8 cellular contexts compared by ENCODE assay signal in the genomic region with DNA sequence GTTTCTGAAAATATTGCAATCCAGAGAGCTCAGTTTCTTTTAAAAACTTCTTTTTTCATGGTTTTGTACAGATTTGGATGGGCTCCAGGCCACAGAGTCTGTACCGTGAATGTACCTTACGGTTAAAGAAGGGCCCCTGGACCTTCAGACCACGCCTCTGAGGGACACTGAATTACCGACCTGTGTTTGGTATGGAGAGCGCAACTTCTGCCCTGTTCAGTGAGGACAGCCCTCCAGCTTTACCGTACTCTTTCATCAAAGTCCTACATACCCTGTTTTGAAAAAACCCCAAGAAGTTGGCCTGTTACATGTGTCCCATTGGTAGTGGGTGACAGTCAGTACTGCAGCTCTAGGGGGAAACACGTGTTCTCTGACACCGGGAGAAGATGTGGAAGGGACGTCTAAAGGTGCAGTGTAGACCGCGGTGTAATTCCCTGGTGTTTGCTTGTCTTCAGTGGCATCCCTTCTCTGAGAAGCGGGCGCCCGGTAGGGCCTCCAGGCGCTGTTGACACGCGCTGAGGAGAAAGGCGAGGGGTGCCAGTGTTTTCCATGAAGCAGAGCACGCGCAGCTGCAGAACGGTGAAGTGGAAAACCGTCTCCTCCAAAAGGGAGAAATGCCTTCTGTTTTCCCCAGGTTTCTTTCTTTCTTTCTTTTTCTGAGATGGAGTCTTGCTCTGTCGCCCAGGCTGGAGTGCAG. TPM values are rescaled to one million over a fixed set of nuclear protein-coding genes. Genes with fewer than 3 reads are reported as not detected.
DNase-seq lines count a peak whose midpoint lies in the region; ATAC-seq, FAIRE-seq and TF ChIP-seq lines count a peak whose summit lies in the region.

No MANE protein-coding gene starts in this region.

- no peak for DNase-seq in CD4-positive, CD25-positive, alpha-beta regulatory T cell
- no peak for DNase-seq in astrocyte (ENCODE audit: low read depth)
- DNase-seq in naive thymus-derived CD8-positive, alpha-beta T cell, result no peak
- DNase-seq in mucosa of descending colon, result no peak
- no peak for DNase-seq in NCI-H524 treated with DMSO at 0.1 percent for 48 hours (lab: John Stamatoyannopoulos, UW)
- no peak for DNase-seq in GF-D8 (lab: John Stamatoyannopoulos, UW)
- DNase-seq in SW 1271 (lab: John Stamatoyannopoulos, UW), result no peak

- no peaks in the 10 kb centered on the region for H3K36me3 ChIP-seq in CD4-positive, CD25-positive, alpha-beta regulatory T cell (ENCODE audit: control insufficient read depth, insufficient read depth, low read length)
- H3K36me3 ChIP-seq in astrocyte (ENCODE audit: insufficient read depth, low read length) (no peaks in the 10 kb centered on the region), mucosa of descending colon (ENCODE audit: low read depth) (no peaks in the 10 kb centered on the region)

- peak overlapping the region; percentile 86 for H3K27ac ChIP-seq in CD4-positive, CD25-positive, alpha-beta regulatory T cell (ENCODE audit: insufficient read depth, low read length, poor library complexity, severe bottlenecking)
- peak overlapping the region; percentile 88 for H3K27ac ChIP-seq in astrocyte (ENCODE audit: low read depth, low read length)

- H3K9ac ChIP-seq in astrocyte (ENCODE audit: low read length), result peak overlapping the region; percentile 72

- peaks cover 91% of the 10 kb centered on the region for H3K4me1 ChIP-seq in CD4-positive, CD25-positive, alpha-beta regulatory T cell (ENCODE audit: control insufficient read depth, insufficient read depth, low read length, poor library complexity, severe bottlenecking)
- peaks cover 65% of the 10 kb centered on the region for H3K4me1 ChIP-seq in astrocyte (ENCODE audit: insufficient read depth, low read length)
- peaks cover 50% of the 10 kb centered on the region for H3K4me1 ChIP-seq in mucosa of descending colon (ENCODE audit: low read depth)

- TF ChIP-seq CTCF in astrocyte (IDR thresholded peaks at IDR 0.05; ENCODE audit: insufficient read depth, low read depth, low read length) (no peak), mucosa of descending colon (IDR thresholded peaks at IDR 0.05) (no peak)

- intact Hi-C loops in mucosa of descending colon (cut with DNase I, micrococcal nuclease), result no loop called here

- no peaks in the 10 kb centered on the region for H3K9me3 Mint-ChIP-seq in CD4-positive, CD25-positive, alpha-beta regulatory T cell
- no peaks in the 10 kb centered on the region for H3K9me3 Mint-ChIP-seq in astrocyte (ENCODE audit: unreplicated experiment)
- no peaks in the 10 kb centered on the region for H3K9me3 Mint-ChIP-seq in naive thymus-derived CD8-positive, alpha-beta T cell

- peak overlapping the region; percentile 75 to 84 (median 79) for H3K4me3 Mint-ChIP-seq in CD4-positive, CD25-positive, alpha-beta regulatory T cell
- peak overlapping the region; percentile 42 for H3K4me3 Mint-ChIP-seq in astrocyte (ENCODE audit: unreplicated experiment)
- H3K4me3 Mint-ChIP-seq in naive thymus-derived CD8-positive, alpha-beta T cell, result peak overlapping the region; percentile 4 to 85 (median 70)

- H3K4me2 ChIP-seq in astrocyte (ENCODE audit: low read length), result peak overlapping the region; percentile 64

- ATAC-seq in CD4-positive, CD25-positive, alpha-beta regulatory T cell (ENCODE audit: low read depth in 2 of 2), result no peak
- ATAC-seq in HG03066 (IDR thresholded peaks at IDR 0.05; ENCODE audit: low read depth, unreplicated experiment) (peak; percentile 11), mucosa of descending colon (no peak)
- peak; percentile 31 to 34 for ATAC-seq in naive thymus-derived CD8-positive, alpha-beta T cell

- H4K20me1 ChIP-seq in astrocyte (ENCODE audit: insufficient read depth, low read length), result peaks cover 53% of the 10 kb centered on the region

- H3K4me3 ChIP-seq in CD4-positive, CD25-positive, alpha-beta regulatory T cell (ENCODE audit: low read depth, low read length), result peak overlapping the region; percentile 47
- H3K4me3 ChIP-seq in astrocyte (ENCODE audit: insufficient read depth, low read depth, low read length) (no peak overlapping the region), mucosa of descending colon (no peak overlapping the region)

- H3K27ac Mint-ChIP-seq in CD4-positive, CD25-positive, alpha-beta regulatory T cell, result peak overlapping the region; percentile 88 to 94 (median 92)
- H3K27ac Mint-ChIP-seq in astrocyte (ENCODE audit: unreplicated experiment), result peak overlapping the region; percentile 89
- peak overlapping the region; percentile 88 to 96 (median 92) for H3K27ac Mint-ChIP-seq in naive thymus-derived CD8-positive, alpha-beta T cell

- peaks cover 93% of the 10 kb centered on the region for H3K79me2 ChIP-seq in astrocyte (ENCODE audit: insufficient read depth, low read length)

- H2AFZ ChIP-seq in astrocyte (ENCODE audit: low read depth, low read length), result no peak overlapping the region

- FAIRE-seq in astrocyte (lab: Jason Lieb, UNC), result no peak

- POLR2A ChIA-PET in naive thymus-derived CD8-positive, alpha-beta T cell (lab: Charles Lee), result interaction anchor here (0.9 to 1.0 kb wide), 2 partner anchors 18 to 20 kb away, joined by 3 to 4 read pairs; no protein-coding TSS in a partner anchor

- H3K27me3 ChIP-seq in CD4-positive, CD25-positive, alpha-beta regulatory T cell (ENCODE audit: control insufficient read depth, insufficient read depth, low read length), result no peaks in the 10 kb centered on the region
- no peaks in the 10 kb centered on the region for H3K27me3 ChIP-seq in astrocyte (ENCODE audit: insufficient read depth, low read length)

- H3K27me3 Mint-ChIP-seq in CD4-positive, CD25-positive, alpha-beta regulatory T cell, result no peaks in the 10 kb centered on the region
- H3K27me3 Mint-ChIP-seq in astrocyte (ENCODE audit: low read depth, unreplicated experiment), result no peaks in the 10 kb centered on the region
- no peaks in the 10 kb centered on the region for H3K27me3 Mint-ChIP-seq in naive thymus-derived CD8-positive, alpha-beta T cell

- no peaks in the 10 kb centered on the region for H3K36me3 Mint-ChIP-seq in CD4-positive, CD25-positive, alpha-beta regulatory T cell
- peaks cover 7% of the 10 kb centered on the region for H3K36me3 Mint-ChIP-seq in astrocyte (ENCODE audit: low read depth, unreplicated experiment)
- peaks cover 0 to 40% (median 0%) of the 10 kb centered on the region in 3 donors for H3K36me3 Mint-ChIP-seq in naive thymus-derived CD8-positive, alpha-beta T cell

- H3K9me3 ChIP-seq in CD4-positive, CD25-positive, alpha-beta regulatory T cell (ENCODE audit: control insufficient read depth in 2 of 2, low read length in 2 of 2), result no peaks in the 10 kb centered on the region
- H3K9me3 ChIP-seq in astrocyte (ENCODE audit: insufficient read depth, low read depth, low read length) (no peaks in the 10 kb centered on the region), mucosa of descending colon (no peaks in the 10 kb centered on the region)

- peaks cover 19 to 94% (median 64%) of the 10 kb centered on the region in 4 donors for H3K4me1 Mint-ChIP-seq in CD4-positive, CD25-positive, alpha-beta regulatory T cell
- H3K4me1 Mint-ChIP-seq in astrocyte (ENCODE audit: low read depth, unreplicated experiment), result peaks cover 61% of the 10 kb centered on the region
- peaks cover 46 to 94% (median 88%) of the 10 kb centered on the region in 4 donors for H3K4me1 Mint-ChIP-seq in naive thymus-derived CD8-positive, alpha-beta T cell

RNA-seq across cellular contexts. Expression of a gene that starts 6.2 kb away (rescaled TPM):
- 50.1 TPM for total RNA-seq in CD4-positive, CD25-positive, alpha-beta regulatory T cell
- 10 to 100 TPM; 29.6 to 35.4 (median 31.5) TPM for polyA plus RNA-seq in CD4-positive, CD25-positive, alpha-beta regulatory T cell
- 31.3 and 32.0 TPM in 2 replicates for total RNA-seq in astrocyte
- total RNA-seq in naive thymus-derived CD8-positive, alpha-beta T cell, result 10 to 100 TPM; 72.5 to 73.4 TPM
- 10 to 100 TPM; 24.3 to 46.6 (median 32.7) TPM for polyA plus RNA-seq in naive thymus-derived CD8-positive, alpha-beta T cell
- total RNA-seq in mucosa of descending colon, result 10 to 100 TPM; 36.2 to 54.3 (median 48.8) TPM

RNA-seq across cellular contexts. Expression of a gene that starts 24.8 kb away (rescaled TPM):
- total RNA-seq in CD4-positive, CD25-positive, alpha-beta regulatory T cell, result 218 TPM
- polyA plus RNA-seq in CD4-positive, CD25-positive, alpha-beta regulatory T cell, result 10 to 100 TPM; 26.4 to 74.2 (median 51.2) TPM
- total RNA-seq in astrocyte (13.4 and 16.7 TPM in 2 replicates), mucosa of descending colon (10 to 100 TPM; 21.9 to 41.3 (median 23.2) TPM)
- total RNA-seq in naive thymus-derived CD8-positive, alpha-beta T cell, result 1 to 10 TPM in 1 of 2 experiments, under 1 TPM in 1; 0.86 to 1.0 TPM
- 10 to 100 TPM; 21.2 to 43.9 (median 37.3) TPM for polyA plus RNA-seq in naive thymus-derived CD8-positive, alpha-beta T cell

Comparison
In these comparisons a context has a peak if more than half of its experiments do, and no peak if none do; other contexts are left out.
1. ATAC-seq: peak in HG03066 (single experiment) and naive thymus-derived CD8-positive, alpha-beta T cell (2 of 2); none in CD4-positive, CD25-positive, alpha-beta regulatory T cell (0 of 2) and mucosa of descending colon (single experiment).
2. Peak in every context shown above with its lines, with median percentiles within 50 percentile points of each other: H3K27ac Mint-ChIP-seq and H3K4me3 Mint-ChIP-seq.